9 cellular contexts compared by ENCODE assay signal in the genomic region with DNA sequence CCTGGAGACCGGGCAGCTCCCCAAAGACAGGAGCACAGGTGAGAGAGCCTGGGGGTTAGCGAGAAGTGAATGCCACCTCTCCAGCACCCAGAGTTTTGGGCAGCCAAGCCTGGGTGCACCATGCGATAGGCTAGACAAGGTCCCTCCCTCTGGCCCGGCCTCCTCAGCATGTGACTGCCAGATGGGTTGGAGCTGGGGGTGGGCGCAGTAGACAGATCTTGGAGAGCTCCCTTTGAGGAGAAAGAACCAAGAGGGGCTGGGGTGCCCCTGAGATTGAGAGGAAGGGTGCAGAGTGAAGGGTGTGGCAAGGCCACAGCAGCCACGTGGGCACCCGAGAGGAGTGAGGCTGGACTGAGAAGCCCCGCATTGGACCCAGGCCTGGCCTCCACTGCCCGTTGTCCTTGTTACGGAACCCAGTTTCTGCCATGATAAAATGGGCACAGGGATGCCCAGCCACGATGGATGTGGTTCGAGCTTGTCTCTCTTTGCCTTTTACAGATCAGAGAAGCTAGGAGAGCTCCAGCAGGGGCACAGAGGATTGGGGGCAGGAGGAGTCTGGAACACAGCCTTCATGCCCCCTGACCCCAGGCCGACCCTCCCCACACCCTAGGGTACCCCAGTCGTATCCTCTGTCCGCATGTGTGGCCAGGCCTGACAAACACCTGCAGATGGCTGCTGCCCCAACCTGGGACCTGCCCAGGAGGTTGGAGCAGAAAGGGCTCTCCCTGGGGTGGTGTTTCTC. TPM values are rescaled to one million over a fixed set of nuclear protein-coding genes. Genes with fewer than 3 reads are reported as not detected.
A peak's percentile ranks its signal among the peaks of the same experiment; 100 is the strongest.
DNase-seq lines count a peak whose midpoint lies in the region; ATAC-seq and TF ChIP-seq lines count a peak whose summit lies in the region.
"Had no signal": no experiment of that assay in that cellular context is flagged by ENCODE, and none has a peak within 500 bp of the region (broad histone marks: within the 10 kb centered on the region; RNA-seq: fewer than 3 reads in every experiment).

No MANE protein-coding gene starts in this region.

- H3K9me3 ChIP-seq in heart left ventricle, result no peaks in the 10 kb centered on the region

- 73 to 79% (median 76%) methylated on average over 14 to 15 of the region's 15 CpGs for WGBS in heart left ventricle, 4 donors

- H3K4me1 ChIP-seq in heart left ventricle, result peaks cover 10 to 71% (median 34%) of the 10 kb centered on the region in 12 donors

- H3K9me3 Mint-ChIP-seq in activated naive CD8-positive, alpha-beta T cell treated with anti-CD3 and anti-CD28 coated beads, Interleukin-2, amount 50 U/mL, for 24 hours, result no peaks in the 10 kb centered on the region
- H3K9me3 Mint-ChIP-seq in memory B cell (no peaks in the 10 kb centered on the region), type B pancreatic cell (no peaks in the 10 kb centered on the region)

- H3K4me1 Mint-ChIP-seq in activated naive CD8-positive, alpha-beta T cell treated with anti-CD3 and anti-CD28 coated beads, Interleukin-2, amount 50 U/mL, for 24 hours, result peaks cover 28% of the 10 kb centered on the region
- H3K4me1 Mint-ChIP-seq in memory B cell (peaks cover 11% of the 10 kb centered on the region), type B pancreatic cell (ENCODE audit: unreplicated experiment) (peaks cover 47% of the 10 kb centered on the region)

- H3K27me3 Mint-ChIP-seq in activated naive CD8-positive, alpha-beta T cell treated with anti-CD3 and anti-CD28 coated beads, Interleukin-2, amount 50 U/mL, for 24 hours, result no peaks in the 10 kb centered on the region
- H3K27me3 Mint-ChIP-seq in memory B cell (no peaks in the 10 kb centered on the region), type B pancreatic cell (peaks cover 4% of the 10 kb centered on the region)

- no peak for TF ChIP-seq POLR2A in heart left ventricle (IDR thresholded peaks at IDR 0.05)

- H3K4me3 Mint-ChIP-seq in activated naive CD8-positive, alpha-beta T cell treated with anti-CD3 and anti-CD28 coated beads, Interleukin-2, amount 50 U/mL, for 24 hours, result peak overlapping the region; percentile 81
- H3K4me3 Mint-ChIP-seq in memory B cell (no peak overlapping the region), type B pancreatic cell (peak overlapping the region; percentile 89)

- H3K27ac ChIP-seq in heart left ventricle, result peak overlapping the region in 8 of 12 donors; percentile 92 to 99 (median 96)

- DNase-seq in heart left ventricle (peak in 2 of 5 donors; percentile 34 to 59), Right ventricle myocardium inferior (ENCODE audit: missing footprints) (no peak), memory B cell (ENCODE audit: low spot score in 2 of 2) (no peak), type B pancreatic cell (ENCODE audit: extremely low spot score, unreplicated experiment) (no peak)
- no peak for DNase-seq in activated naive CD8-positive, alpha-beta T cell treated with anti-CD3 and anti-CD28 coated beads, Interleukin-2, amount 50 U/mL, for 24 hours
- DNase-seq: NCI-H1417 treated with DMSO at 0.1 percent for 48 hours had no signal

- H3K36me3 ChIP-seq in heart left ventricle, result peaks cover 0 to 14% (median 0%) of the 10 kb centered on the region in 9 donors

- H3K36me3 Mint-ChIP-seq in activated naive CD8-positive, alpha-beta T cell treated with anti-CD3 and anti-CD28 coated beads, Interleukin-2, amount 50 U/mL, for 24 hours (ENCODE audit: low read depth), result no peaks in the 10 kb centered on the region
- H3K36me3 Mint-ChIP-seq in memory B cell, result no peaks in the 10 kb centered on the region
- H3K36me3 Mint-ChIP-seq in type B pancreatic cell, result no peaks in the 10 kb centered on the region

- peak overlapping the region in 8 of 12 donors; percentile 68 to 94 (median 81) for H3K4me3 ChIP-seq in heart left ventricle

- TF ChIP-seq CTCF in heart left ventricle (IDR thresholded peaks at IDR 0.05) (no peak), type B pancreatic cell (conservative IDR thresholded peaks at IDR 0.05) (no peak)

- H3K27ac Mint-ChIP-seq in activated naive CD8-positive, alpha-beta T cell treated with anti-CD3 and anti-CD28 coated beads, Interleukin-2, amount 50 U/mL, for 24 hours, result no peak overlapping the region
- H3K27ac Mint-ChIP-seq in memory B cell (peak overlapping the region; percentile 98), type B pancreatic cell (peak overlapping the region; percentile 95)

- H3K27me3 ChIP-seq in heart left ventricle, result peaks cover 0 to 6% (median 0%) of the 10 kb centered on the region in 9 donors

- intact Hi-C loops in heart left ventricle (cut with DNase I), result loop anchor here in 7 of 10 donors (5.0 to 10.0 kb wide), 5 partner anchors 52 to 190 kb away; partner anchors contain the start of genes PHPT1 (in 6 of the 7), FBXW5 (in 3 of the 7), AJM1 (in 2 of the 7) and C8G (in 1 of the 7)
- intact Hi-C loops in Right ventricle myocardium inferior (cut with DNase I), result loop anchor here (5.0 kb wide), 1 partner anchor 430 kb away; the partner anchor contains the start of gene RNF208

- ATAC-seq in heart left ventricle (no peak), Right ventricle myocardium inferior (no peak), memory B cell (ENCODE audit: low read depth) (no peak), HG02852 (IDR thresholded peaks at IDR 0.05; ENCODE audit: unreplicated experiment) (no peak), HG02885 (IDR thresholded peaks at IDR 0.05; ENCODE audit: poor library complexity, unreplicated experiment) (no peak), HG03280 (IDR thresholded peaks at IDR 0.05; ENCODE audit: unreplicated experiment) (no peak)
- ATAC-seq in activated naive CD8-positive, alpha-beta T cell treated with anti-CD3 and anti-CD28 coated beads, Interleukin-2, amount 50 U/mL, for 24 hours, result no peak

RNA-seq across cellular contexts. Expression of gene TMEM141, which starts 1.3 kb away (rescaled TPM):
- total RNA-seq in heart left ventricle, result 100 to 1,000 TPM in 1 of 9 donors, 10 to 100 TPM in 8; 45.6 to 122 (median 63.3) TPM
- 100 to 1,000 TPM in 1 of 2 donors, 10 to 100 TPM in 1; 86.1 to 116 TPM for polyA plus RNA-seq in heart left ventricle
- total RNA-seq in Right ventricle myocardium inferior, result 75.9 TPM
- total RNA-seq in type B pancreatic cell (ENCODE audit: low replicate concordance), result 62.3 and 98.6 TPM in 2 replicates

RNA-seq across cellular contexts. Expression of gene CCDC183, which starts 3.6 kb away (rescaled TPM):
- total RNA-seq in heart left ventricle (1 to 10 TPM in 7 of 9 donors, under 1 TPM in 2; 0.64 to 3.8 (median 1.4) TPM), Right ventricle myocardium inferior (1.6 TPM), type B pancreatic cell (ENCODE audit: low replicate concordance) (2.9 and 6.1 TPM in 2 replicates)
- polyA plus RNA-seq in heart left ventricle, result 1 to 10 TPM in 1 of 2 donors, under 1 TPM in 1; 0.32 to 4.7 TPM

RNA-seq across cellular contexts. Expression of gene RABL6, which starts 15.3 kb away (rescaled TPM):
- total RNA-seq in heart left ventricle (10 to 100 TPM; 59.4 to 82.2 (median 71.6) TPM), Right ventricle myocardium inferior (69.5 TPM), type B pancreatic cell (ENCODE audit: low replicate concordance) (94.2 and 112 TPM in 2 replicates)
- polyA plus RNA-seq in heart left ventricle, result 10 to 100 TPM; 63.5 to 90.8 TPM

RNA-seq across cellular contexts. Expression of gene LCN15, which starts 28.2 kb away (rescaled TPM):
- total RNA-seq in heart left ventricle (1 to 10 TPM in 3 of 9 donors, under 1 TPM in 2, not detected in 4; 0.64 to 2.8 (median 1.2) TPM), Right ventricle myocardium inferior (0.46 TPM), type B pancreatic cell (ENCODE audit: low replicate concordance) (0.77 and 0.93 TPM in 2 replicates)
- 1 to 10 TPM in 1 of 2 donors, under 1 TPM in 1; 0.65 to 2.4 TPM for polyA plus RNA-seq in heart left ventricle

RNA-seq across cellular contexts. Expression of gene LCN8, which starts 34.4 kb away (rescaled TPM):
- total RNA-seq in heart left ventricle (not detected), Right ventricle myocardium inferior (not detected), type B pancreatic cell (ENCODE audit: low replicate concordance) (not detected in 2 replicates)
- polyA plus RNA-seq in heart left ventricle, result not detected
